8 cellular contexts compared by ENCODE assay signal in the genomic region with DNA sequence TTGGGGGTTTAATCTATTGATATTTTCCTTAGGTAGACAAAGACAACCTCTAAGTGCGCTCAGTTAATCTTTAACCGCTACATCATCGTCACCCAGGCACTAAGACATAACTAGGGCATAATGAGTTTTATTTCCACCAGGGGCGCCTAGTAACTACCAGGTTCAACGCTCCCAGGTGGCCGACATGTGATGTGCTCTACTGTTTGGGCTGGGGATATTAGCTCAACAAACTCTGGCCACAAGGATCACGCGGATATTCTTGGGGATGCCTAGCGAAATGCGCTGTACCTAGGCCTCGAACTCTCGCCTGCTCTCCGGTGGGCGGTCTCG. TPM values are rescaled to one million over a fixed set of nuclear protein-coding genes. Genes with fewer than 3 reads are reported as not detected.
DNase-seq lines count a peak whose midpoint lies in the region; ATAC-seq and TF ChIP-seq lines count a peak whose summit lies in the region.

No MANE protein-coding gene starts in this region.

- peaks cover 5% of the 10 kb centered on the region for H3K36me3 Mint-ChIP-seq in activated CD8-positive, alpha-beta T cell treated with anti-CD3 and anti-CD28 coated beads for 36 hours (ENCODE audit: low read depth)

- DNase-seq in CD1c-positive myeloid dendritic cell (ENCODE audit: extremely low spot score) (peak; percentile 66), NCI-H460 (ENCODE audit: extremely low read depth, low read depth) (peak; percentile 40), fibroblast of the aortic adventitia (ENCODE audit: low read depth) (no peak), ovary (no peak), NCI-H1048 (lab: John Stamatoyannopoulos, UW) (no peak)
- peak; percentile 85 for DNase-seq in activated CD8-positive, alpha-beta T cell treated with anti-CD3 and anti-CD28 coated beads for 36 hours

- H3K9me3 ChIP-seq in ovary, result no peaks in the 10 kb centered on the region

- no peak for TF ChIP-seq EP300 in ovary (IDR thresholded peaks at IDR 0.05)

- POLR2A ChIA-PET in activated CD8-positive, alpha-beta T cell treated with anti-CD3 and anti-CD28 coated beads for 36 hours (lab: Charles Lee), result interaction anchor here (0.6 to 2.5 kb wide), 6 partner anchors 9 to 439 kb away, joined by 3 to 14 read pairs (median 4); a partner anchor contains a TSS

- no peaks in the 10 kb centered on the region for H3K27me3 Mint-ChIP-seq in activated CD8-positive, alpha-beta T cell treated with anti-CD3 and anti-CD28 coated beads for 36 hours

- H3K27ac ChIP-seq in ovary, result peak overlapping the region; percentile 94 to 95

- CTCF ChIA-PET in activated CD8-positive, alpha-beta T cell treated with anti-CD3 and anti-CD28 coated beads for 36 hours (lab: Charles Lee), result interaction anchor here (0.8 to 1.9 kb wide), 12 partner anchors 10 to 152 kb away, joined by 3 to 10 read pairs (median 4); a partner anchor contains a TSS

- H3K9me3 Mint-ChIP-seq in activated CD8-positive, alpha-beta T cell treated with anti-CD3 and anti-CD28 coated beads for 36 hours, result no peaks in the 10 kb centered on the region

- ATAC-seq in GM18873 (IDR thresholded peaks at IDR 0.05; ENCODE audit: low FRiP score, unreplicated experiment) (peak; percentile 56), HG03103 (IDR thresholded peaks at IDR 0.05; ENCODE audit: low read depth, unreplicated experiment) (peak; percentile 38)
- peak; percentile 58 for ATAC-seq in activated CD8-positive, alpha-beta T cell treated with anti-CD3 and anti-CD28 coated beads for 36 hours

- peak; percentile 50 for TF ChIP-seq CTCF in activated CD8-positive, alpha-beta T cell treated with anti-CD3 and anti-CD28 coated beads for 36 hours (IDR thresholded peaks at IDR 0.05)
- TF ChIP-seq CTCF in fibroblast of the aortic adventitia (IDR thresholded peaks at IDR 0.05; ENCODE audit: insufficient read depth, low read length) (peak; percentile 46), ovary (IDR thresholded peaks at IDR 0.05) (peak in 1 of 3 donors; percentile 62)

- H3K36me3 ChIP-seq in ovary, result no peaks in the 10 kb centered on the region

- H3K4me3 ChIP-seq in fibroblast of the aortic adventitia (ENCODE audit: low read depth, low read length) (peak overlapping the region; percentile 100), ovary (peak overlapping the region; percentile 94)

- no peak for TF ChIP-seq POLR2A in ovary (IDR thresholded peaks at IDR 0.05)

- WGBS in ovary, 3 donors, result 1 to 2% (median 1%) methylated on average over 15 of the region's 15 CpGs

- no peaks in the 10 kb centered on the region for H3K27me3 ChIP-seq in ovary

- H3K27ac Mint-ChIP-seq in activated CD8-positive, alpha-beta T cell treated with anti-CD3 and anti-CD28 coated beads for 36 hours, result peak overlapping the region; percentile 98

- H3K4me3 Mint-ChIP-seq in activated CD8-positive, alpha-beta T cell treated with anti-CD3 and anti-CD28 coated beads for 36 hours, result peak overlapping the region; percentile 91

- intact Hi-C loops in activated CD8-positive, alpha-beta T cell treated with anti-CD3 and anti-CD28 coated beads for 36 hours (cut with micrococcal nuclease), result loop anchor here (10.0 kb wide), 1 partner anchor 368 kb away; no protein-coding TSS in a partner anchor
- intact Hi-C loops in ovary (cut with DNase I), result loop anchor here in 1 of 4 donors (5.0 to 10.0 kb wide), 2 partner anchors 148 to 276 kb away; a partner anchor contains a TSS

- H3K4me1 Mint-ChIP-seq in activated CD8-positive, alpha-beta T cell treated with anti-CD3 and anti-CD28 coated beads for 36 hours (ENCODE audit: low read depth), result peaks cover 44% of the 10 kb centered on the region

- peaks cover 7% of the 10 kb centered on the region for H3K4me1 ChIP-seq in ovary (ENCODE audit: insufficient read depth)

RNA-seq across cellular contexts. Expression of a gene that starts 0.9 kb away (rescaled TPM):
- total RNA-seq in NCI-H460 (2014; rRNA removed; shearing (Covaris generic)), result 8.1 and 9.7 TPM in 2 replicates
- 1.8 and 10.7 TPM in 2 replicates for polyA plus RNA-seq in NCI-H460 (2014; cell fraction: nucleus; rRNA removed)
- 1 to 10 TPM; 6.1 to 6.2 TPM for total RNA-seq in activated CD8-positive, alpha-beta T cell treated with anti-CD3 and anti-CD28 coated beads for 36 hours
- total RNA-seq in fibroblast of the aortic adventitia (ENCODE audit: low replicate concordance) (12.2 and 16.1 TPM in 2 replicates), ovary (10 to 100 TPM in 5 of 7 donors, 1 to 10 TPM in 2; 9.4 to 15.0 (median 12.8) TPM)
- 1 to 10 TPM; 6.8 to 6.9 TPM for polyA plus RNA-seq in ovary

Comparison
In these comparisons a context has a peak if more than half of its experiments do, and no peak if none do; other contexts are left out.
1. DNase-seq: peak in CD1c-positive myeloid dendritic cell (single experiment), NCI-H460 (single experiment) and activated CD8-positive, alpha-beta T cell treated with anti-CD3 and anti-CD28 coated beads for 36 hours (single experiment); none in fibroblast of the aortic adventitia (single experiment), ovary (0 of 5) and NCI-H1048 (single experiment).
2. Peak in every context shown above with its lines, with median percentiles within 50 percentile points of each other: ATAC-seq.